34 cellular contexts compared by ENCODE assay signal in the genomic region with DNA sequence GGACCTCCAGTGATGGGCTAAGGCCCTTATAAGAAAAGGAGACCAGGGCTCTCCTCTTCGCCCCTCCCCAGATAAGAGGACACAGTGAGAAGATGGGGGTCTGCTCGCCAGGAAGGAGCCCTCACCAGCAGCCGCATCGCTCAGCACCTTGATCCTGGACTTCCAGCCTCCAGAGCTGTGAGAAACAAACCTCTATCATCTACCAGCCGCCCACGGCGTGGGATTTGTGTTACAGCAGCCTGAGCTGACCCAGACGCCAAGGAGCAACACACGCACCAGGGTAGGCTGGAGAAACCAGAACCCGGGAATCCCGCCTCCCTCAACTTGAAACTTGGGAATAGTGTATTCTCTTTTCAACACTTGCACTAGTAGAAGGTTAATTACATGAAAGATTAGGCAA. TPM values are rescaled to one million over a fixed set of nuclear protein-coding genes. Genes with fewer than 3 reads are reported as not detected.
"Had no signal": no experiment of that assay in that cellular context is flagged by ENCODE, and none has a peak within 500 bp of the region (broad histone marks: within the 10 kb centered on the region; RNA-seq: fewer than 3 reads in every experiment).

No MANE protein-coding gene starts in this region.

- H3K4me3 Mint-ChIP-seq: activated CD4-positive, alpha-beta T cell treated with anti-CD3 and anti-CD28 coated beads, Interleukin-2, amount 10 ng/mL, durations not matched to agents 7 days and 5 days; activated CD8-positive, alpha-beta T cell treated with anti-CD3 and anti-CD28 coated beads for 36 hours; activated naive CD4-positive, alpha-beta T cell treated with anti-CD3 and anti-CD28 coated beads for 36 hours; activated naive CD8-positive, alpha-beta T cell treated with anti-CD3 and anti-CD28 coated beads, Interleukin-2, amount 10 ng/mL, durations not matched to agents 7 days and 5 days; brain; mesothelial cell of epicardium; naive B cell; stimulated activated naive B cell treated with anti-CD40 and anti-IgM and Interleukin-4, amounts not matched to agents 10 μg/mL and 1 μg/mL and 100 μg/mL, for 72 hours; WTC11 had no signal

- FAIRE-seq: keratinocyte, urothelium cell line had no signal

- H3K4me2 ChIP-seq: smooth muscle cell had no signal

- H3K9me3 Mint-ChIP-seq: activated CD4-positive, alpha-beta T cell treated with anti-CD3 and anti-CD28 coated beads, Interleukin-2, amount 10 ng/mL, durations not matched to agents 7 days and 5 days; activated CD8-positive, alpha-beta T cell treated with anti-CD3 and anti-CD28 coated beads for 36 hours; activated naive CD4-positive, alpha-beta T cell treated with anti-CD3 and anti-CD28 coated beads for 36 hours; activated naive CD8-positive, alpha-beta T cell treated with anti-CD3 and anti-CD28 coated beads, Interleukin-2, amount 10 ng/mL, durations not matched to agents 7 days and 5 days; activated T-helper 2 cell treated with anti-CD3 and anti-CD28 coated beads, Interferon-gamma antibody, Interleukin-2, Interleukin-4, amounts not matched to agents 10 μg/mL and 5 μg/mL and 100 μg/mL, durations not matched to agents 14 hours and 24 hours and 36 hours; brain; mesothelial cell of epicardium; naive B cell; stimulated activated naive B cell treated with anti-CD40 and anti-IgM and Interleukin-4, amounts not matched to agents 10 μg/mL and 1 μg/mL and 100 μg/mL, for 72 hours; WTC11 had no signal

- H3K27ac Mint-ChIP-seq: activated CD4-positive, alpha-beta T cell treated with anti-CD3 and anti-CD28 coated beads, Interleukin-2, amount 10 ng/mL, durations not matched to agents 7 days and 5 days; activated CD8-positive, alpha-beta T cell treated with anti-CD3 and anti-CD28 coated beads for 36 hours; activated naive CD4-positive, alpha-beta T cell treated with anti-CD3 and anti-CD28 coated beads for 36 hours; activated naive CD8-positive, alpha-beta T cell treated with anti-CD3 and anti-CD28 coated beads, Interleukin-2, amount 10 ng/mL, durations not matched to agents 7 days and 5 days; activated T-helper 2 cell treated with anti-CD3 and anti-CD28 coated beads, Interferon-gamma antibody, Interleukin-2, Interleukin-4, amounts not matched to agents 10 μg/mL and 5 μg/mL and 100 μg/mL, durations not matched to agents 14 hours and 24 hours and 36 hours; brain; mesothelial cell of epicardium; naive B cell; stimulated activated naive B cell treated with anti-CD40 and anti-IgM and Interleukin-4, amounts not matched to agents 10 μg/mL and 1 μg/mL and 100 μg/mL, for 72 hours; WTC11 had no signal

- H3K36me3 Mint-ChIP-seq: activated naive CD8-positive, alpha-beta T cell treated with anti-CD3 and anti-CD28 coated beads, Interleukin-2, amount 10 ng/mL, durations not matched to agents 7 days and 5 days; brain; mesothelial cell of epicardium; naive B cell; stimulated activated naive B cell treated with anti-CD40 and anti-IgM and Interleukin-4, amounts not matched to agents 10 μg/mL and 1 μg/mL and 100 μg/mL, for 72 hours; WTC11 had no signal

- H3K27ac ChIP-seq: ascending aorta, cardiac muscle cell, ovary, prostate gland, stomach, tibial nerve had no signal

- DNase-seq: activated CD4-positive, alpha-beta T cell treated with anti-CD3 and anti-CD28 coated beads for 1 hour; activated CD4-positive, alpha-beta T cell treated with anti-CD3 and anti-CD28 coated beads, Interleukin-2, amount 10 ng/mL, durations not matched to agents 7 days and 5 days; activated CD8-positive, alpha-beta T cell treated with anti-CD3 and anti-CD28 coated beads for 36 hours; activated naive CD4-positive, alpha-beta T cell treated with anti-CD3 and anti-CD28 coated beads for 36 hours; activated naive CD8-positive, alpha-beta T cell treated with anti-CD3 and anti-CD28 coated beads, Interleukin-2, amount 10 ng/mL, durations not matched to agents 7 days and 5 days; activated T-cell treated with anti-CD3 and anti-CD28 coated beads, Interleukin-2, amount 50 U/mL, for 48 hours; cortex of kidney; foreskin fibroblast; hippocampal formation; left cardiac atrium; left ventricle myocardium superior; mammary epithelial cell; naive B cell; retina; stimulated activated CD4-positive, alpha-beta T cell treated with anti-CD3 and anti-CD28 coated beads, Interleukin-15, amount 100 ng/mL, for 24 hours; stimulated activated CD4-positive, alpha-beta T cell treated with anti-CD3 and anti-CD28 coated beads, Interleukin-2, amount 100 ng/mL, for 24 hours; stimulated activated naive B cell treated with anti-CD40 and anti-IgM and Interleukin-4, amounts not matched to agents 10 μg/mL and 1 μg/mL and 100 μg/mL, for 72 hours; stomach; T-helper 2 cell had no signal

- H3K4me1 Mint-ChIP-seq: activated CD4-positive, alpha-beta T cell treated with anti-CD3 and anti-CD28 coated beads, Interleukin-2, amount 10 ng/mL, durations not matched to agents 7 days and 5 days; activated naive CD8-positive, alpha-beta T cell treated with anti-CD3 and anti-CD28 coated beads, Interleukin-2, amount 10 ng/mL, durations not matched to agents 7 days and 5 days; brain; mesothelial cell of epicardium; naive B cell; stimulated activated naive B cell treated with anti-CD40 and anti-IgM and Interleukin-4, amounts not matched to agents 10 μg/mL and 1 μg/mL and 100 μg/mL, for 72 hours; WTC11 had no signal

- H3K4me1 ChIP-seq: ascending aorta, tibial nerve had no signal

- ATAC-seq: activated CD8-positive, alpha-beta T cell treated with anti-CD3 and anti-CD28 coated beads for 36 hours; left cardiac atrium; left ventricle myocardium superior; stimulated activated naive B cell treated with anti-CD40 and anti-IgM and Interleukin-4, amounts not matched to agents 10 μg/mL and 1 μg/mL and 100 μg/mL, for 72 hours; WTC11 had no signal

- H3K9me3 ChIP-seq: ascending aorta, ovary, prostate gland, stomach, tibial nerve had no signal

- H3K27me3 ChIP-seq: ascending aorta, cardiac muscle cell, ovary had no signal

- H3K36me3 ChIP-seq: ascending aorta, cardiac muscle cell, ovary, prostate gland, stomach, tibial nerve had no signal

- H3K4me3 ChIP-seq: ascending aorta, cardiac muscle cell, ovary, prostate gland, smooth muscle cell, stomach, tibial nerve had no signal

RNA-seq across cellular contexts. Expression of gene ZG16B, which starts 4.2 kb away (rescaled TPM):
- total RNA-seq: ascending aorta, cardiac muscle cell, cerebellum, smooth muscle cell, tibial nerve, WTC11 had no signal
- polyA plus RNA-seq: cardiac muscle cell, neural cell, smooth muscle cell had no signal

RNA-seq across cellular contexts. Expression of gene PRSS21, which starts 8.9 kb away (rescaled TPM):
- total RNA-seq: ascending aorta, cardiac muscle cell, cerebellum, left cardiac atrium, left ventricle myocardium superior, mesothelial cell of epicardium, smooth muscle cell, tibial nerve had no signal
- polyA plus RNA-seq: cardiac muscle cell, neural cell, smooth muscle cell had no signal

RNA-seq across cellular contexts. Expression of gene PRSS41, which starts 27.6 kb away (rescaled TPM):
- total RNA-seq: activated CD4-positive, alpha-beta T cell treated with anti-CD3 and anti-CD28 coated beads, Interleukin-2, amount 10 ng/mL, durations not matched to agents 7 days and 5 days; activated CD8-positive, alpha-beta T cell treated with anti-CD3 and anti-CD28 coated beads for 36 hours; activated naive CD4-positive, alpha-beta T cell treated with anti-CD3 and anti-CD28 coated beads for 36 hours; activated naive CD8-positive, alpha-beta T cell treated with anti-CD3 and anti-CD28 coated beads, Interleukin-2, amount 10 ng/mL, durations not matched to agents 7 days and 5 days; activated T-helper 2 cell treated with anti-CD3 and anti-CD28 coated beads, Interferon-gamma antibody, Interleukin-2, Interleukin-4, amounts not matched to agents 10 μg/mL and 5 μg/mL and 100 μg/mL, durations not matched to agents 14 hours and 24 hours and 36 hours; ascending aorta; cardiac muscle cell; cerebellum; esophagus mucosa; left cardiac atrium; left ventricle myocardium superior; mammary epithelial cell; mesothelial cell of epicardium; prostate gland; smooth muscle cell; stomach; tibial nerve; WTC11 had no signal
- polyA plus RNA-seq: cardiac muscle cell, keratinocyte, mammary epithelial cell, neural cell, ovary, smooth muscle cell, stomach had no signal

RNA-seq across cellular contexts. Expression of gene PRSS22, which starts 32.1 kb away (rescaled TPM):
- total RNA-seq: activated CD4-positive, alpha-beta T cell treated with anti-CD3 and anti-CD28 coated beads, Interleukin-2, amount 10 ng/mL, durations not matched to agents 7 days and 5 days; activated CD8-positive, alpha-beta T cell treated with anti-CD3 and anti-CD28 coated beads for 36 hours; activated naive CD4-positive, alpha-beta T cell treated with anti-CD3 and anti-CD28 coated beads for 36 hours; activated naive CD8-positive, alpha-beta T cell treated with anti-CD3 and anti-CD28 coated beads, Interleukin-2, amount 10 ng/mL, durations not matched to agents 7 days and 5 days; activated T-helper 2 cell treated with anti-CD3 and anti-CD28 coated beads, Interferon-gamma antibody, Interleukin-2, Interleukin-4, amounts not matched to agents 10 μg/mL and 5 μg/mL and 100 μg/mL, durations not matched to agents 14 hours and 24 hours and 36 hours; ascending aorta; cardiac muscle cell; cerebellum; left cardiac atrium; left ventricle myocardium superior; tibial nerve had no signal
- polyA plus RNA-seq: cardiac muscle cell, neural cell had no signal

RNA-seq across cellular contexts. Expression of gene PRSS33, which starts 38.5 kb away (rescaled TPM):
- total RNA-seq: activated CD4-positive, alpha-beta T cell treated with anti-CD3 and anti-CD28 coated beads, Interleukin-2, amount 10 ng/mL, durations not matched to agents 7 days and 5 days; activated T-helper 2 cell treated with anti-CD3 and anti-CD28 coated beads, Interferon-gamma antibody, Interleukin-2, Interleukin-4, amounts not matched to agents 10 μg/mL and 5 μg/mL and 100 μg/mL, durations not matched to agents 14 hours and 24 hours and 36 hours; cardiac muscle cell; cerebellum; esophagus mucosa; left cardiac atrium; left ventricle myocardium superior; mammary epithelial cell; mesothelial cell of epicardium; prostate gland; smooth muscle cell; stomach; tibial nerve had no signal
- polyA plus RNA-seq: cardiac muscle cell, keratinocyte, mammary epithelial cell, neural cell, ovary, smooth muscle cell, stomach had no signal
